24 cellular contexts compared by ENCODE assay signal in the genomic region with DNA sequence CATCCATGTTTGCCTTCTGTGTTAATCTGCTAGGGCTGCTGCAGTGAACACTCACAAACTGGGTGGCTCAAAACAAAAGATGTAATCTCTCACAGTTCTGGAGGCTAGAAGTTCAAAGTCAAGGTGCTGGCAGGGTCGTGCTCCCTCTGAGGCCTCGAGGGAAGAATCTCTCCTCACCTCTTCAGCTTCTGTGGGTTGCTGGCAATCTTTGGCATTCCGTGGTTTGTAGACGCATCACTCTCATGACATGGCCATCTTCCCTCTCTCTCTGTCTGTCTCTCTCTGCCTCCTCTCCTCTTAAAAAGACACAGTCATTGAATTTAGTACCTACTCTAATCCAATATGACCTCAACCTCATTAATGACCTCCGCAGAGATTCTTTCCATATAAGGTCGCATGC.
A peak's percentile ranks its signal among the peaks of the same experiment; 100 is the strongest.
DNase-seq lines count a peak whose midpoint lies in the region; ATAC-seq and TF ChIP-seq lines count a peak whose summit lies in the region.
"Had no signal": no experiment of that assay in that cellular context is flagged by ENCODE, and none has a peak within 500 bp of the region (broad histone marks: within the 10 kb centered on the region; RNA-seq: fewer than 3 reads in every experiment).

No MANE protein-coding gene starts in this region.

- peak; percentile 5 for DNase-seq in Caki2 (ENCODE audit: low read depth)
- peak; percentile 11 for DNase-seq in RPMI7951 (ENCODE audit: low read depth)
- DNase-seq in hepatocyte (ENCODE audit: low spot score) = no peak
- DNase-seq in sigmoid colon = no peak
- DNase-seq in iPS-NIHi11 (ENCODE audit: low spot score) = no peak
- no peak for DNase-seq in NCI-H1436 treated with DMSO at 0.1 percent for 48 hours (lab: John Stamatoyannopoulos, UW)
- no peak for DNase-seq in NCI-H1105 treated with DMSO at 0.1 percent for 48 hours (lab: John Stamatoyannopoulos, UW)
- DNase-seq: activated CD4-positive, alpha-beta T cell treated with anti-CD3 and anti-CD28 coated beads, Interleukin-2, amount 10 ng/mL, durations not matched to agents 24 days and 14 days; activated CD8-positive, alpha-beta memory T cell treated with anti-CD3 and anti-CD28 coated beads, Interleukin-2, amount 50 U/mL, for 4 hours; activated effector memory CD4-positive, alpha-beta T cell treated with anti-CD3 and anti-CD28 coated beads, Interleukin-2, amount 50 U/mL, for 16 hours; adrenal gland; CD4-positive, alpha-beta memory T cell; effector CD8-positive, alpha-beta T cell; heart right ventricle; lower lobe of right lung; natural killer cell; NCI-H1092; NCI-H2081; NCI-H524 treated with DMSO at 0.1 percent for 48 hours; posterior cingulate gyrus; stimulated activated CD4-positive, alpha-beta T cell treated with anti-CD3 and anti-CD28 coated beads, Interleukin-4, amount 100 ng/mL, for 1 hour; T-helper 1 cell had no signal

- H3K4me3 ChIP-seq in hepatocyte (no peak overlapping the region), sigmoid colon (no peak overlapping the region)
- H3K4me3 ChIP-seq: adrenal gland, heart right ventricle, lower lobe of right lung, smooth muscle cell had no signal

- H3K4me1 ChIP-seq in hepatocyte (ENCODE audit: insufficient read depth) (peaks cover 6% of the 10 kb centered on the region), sigmoid colon (peaks cover 0 to 74% (median 43%) of the 10 kb centered on the region in 4 donors)

- in situ Hi-C loops in Caki2 (cut with HindIII; ENCODE audit: low pct_unique_long_range_greater_than_20kb, low sequenced_read_pairs) = no loop called here

- no peak for TF ChIP-seq EP300 in sigmoid colon (IDR thresholded peaks at IDR 0.05)

- no peak overlapping the region for H2AFZ ChIP-seq in hepatocyte

- H3K79me2 ChIP-seq in hepatocyte = no peaks in the 10 kb centered on the region

- intact Hi-C loops in sigmoid colon (cut with DNase I) = no loop called here

- H3K36me3 ChIP-seq in hepatocyte (replicated peaks; ENCODE audit: insufficient read depth, low read depth) (no peaks in the 10 kb centered on the region), sigmoid colon (no peaks in the 10 kb centered on the region)
- H3K36me3 ChIP-seq: adrenal gland, heart right ventricle, lower lobe of right lung had no signal

- peak overlapping the region; percentile 57 for H3K27ac ChIP-seq in hepatocyte
- peak overlapping the region; percentile 73 to 86 (median 84) for H3K27ac ChIP-seq in sigmoid colon
- H3K27ac ChIP-seq: lower lobe of right lung had no signal

- ATAC-seq in HG02571 (IDR thresholded peaks at IDR 0.05; ENCODE audit: unreplicated experiment) = no peak
- ATAC-seq: heart right ventricle, lower lobe of right lung, natural killer cell had no signal

- H3K9me3 ChIP-seq in hepatocyte (ENCODE audit: low read depth) (no peaks in the 10 kb centered on the region), sigmoid colon (no peaks in the 10 kb centered on the region)
- H3K9me3 ChIP-seq: adrenal gland, heart right ventricle, lower lobe of right lung had no signal

- no peak overlapping the region for H3K4me2 ChIP-seq in hepatocyte
- H3K4me2 ChIP-seq: smooth muscle cell had no signal

- TF ChIP-seq CTCF in hepatocyte (IDR thresholded peaks at IDR 0.05; ENCODE audit: poor library complexity) (no peak), sigmoid colon (IDR thresholded peaks at IDR 0.05) (no peak)

- TF ChIP-seq POLR2A in sigmoid colon (IDR thresholded peaks at IDR 0.05) = no peak

- 59% methylated on average over 6 of the region's 6 CpGs for WGBS in hepatocyte (ENCODE audit: low lambda C conversion rate, missing lambda C conversion rate)
- 67 to 76% methylated on average over 6 of the region's 6 CpGs for WGBS in sigmoid colon, 2 donors

- no peaks in the 10 kb centered on the region for H3K9me2 ChIP-seq in hepatocyte (replicated peaks; ENCODE audit: insufficient read depth)

- H3K27me3 ChIP-seq in hepatocyte = no peaks in the 10 kb centered on the region
- H3K27me3 ChIP-seq in sigmoid colon = no peaks in the 10 kb centered on the region
- H3K27me3 ChIP-seq: adrenal gland, heart right ventricle had no signal

- H4K20me1 ChIP-seq in hepatocyte (ENCODE audit: insufficient read depth, poor library complexity, severe bottlenecking) = no peaks in the 10 kb centered on the region

Comparison
In these comparisons a context has a peak if more than half of its experiments do, and no peak if none do; other contexts are left out.
1. DNase-seq: peak in Caki2 (single experiment) and RPMI7951 (single experiment); none in hepatocyte (single experiment), sigmoid colon (single experiment), iPS-NIHi11 (single experiment), NCI-H1436 treated with DMSO at 0.1 percent for 48 hours (single experiment) and NCI-H1105 treated with DMSO at 0.1 percent for 48 hours (single experiment).